In the genomic region with DNA sequence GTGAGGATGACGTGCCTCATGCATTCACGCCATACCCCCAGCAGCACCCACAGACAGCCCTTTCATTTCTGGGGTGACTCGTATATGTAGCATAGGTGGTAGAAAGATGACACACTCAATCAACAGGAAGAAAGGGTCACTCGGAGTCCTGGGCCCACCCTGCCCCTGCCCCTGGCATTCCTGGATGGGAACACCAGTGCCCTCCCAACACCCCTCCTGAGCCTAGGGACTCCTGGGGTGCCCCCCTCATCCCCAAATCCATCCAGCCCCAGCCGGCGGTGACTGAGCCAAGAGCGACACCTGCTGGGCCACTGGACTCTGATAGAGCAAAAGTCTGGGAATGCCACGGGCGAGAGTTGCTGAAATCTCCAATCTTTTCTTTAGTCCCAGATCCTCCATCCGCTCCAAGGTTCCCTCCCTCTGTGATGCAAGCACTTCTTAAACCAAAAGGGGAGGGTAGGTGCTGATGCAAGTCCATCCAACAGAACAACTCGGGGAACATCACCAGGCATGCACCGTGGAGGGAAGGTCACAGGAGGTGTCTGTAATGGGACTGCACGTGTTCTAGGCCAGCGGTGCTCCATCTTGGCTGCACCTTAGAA, we compare ENCODE assay signal across 9 cellular contexts. TPM values are rescaled to one million over a fixed set of nuclear protein-coding genes. Genes with fewer than 3 reads are reported as not detected.
DNase-seq lines count a peak whose midpoint lies in the region; ATAC-seq and TF ChIP-seq lines count a peak whose summit lies in the region.
"Had no signal": no experiment of that assay in that cellular context is flagged by ENCODE, and none has a peak within 500 bp of the region (broad histone marks: within the 10 kb centered on the region; RNA-seq: fewer than 3 reads in every experiment).

No MANE protein-coding gene starts in this region.

- H3K4me1 ChIP-seq in liver (ENCODE audit: control insufficient read depth in 4 of 4, insufficient read depth in 4 of 4, low read length in 3 of 4) (no peaks in the 10 kb centered on the region), thoracic aorta (ENCODE audit: control insufficient read depth in 1 of 2, low read depth in 2 of 2) (peaks cover 4 to 26% of the 10 kb centered on the region in 2 donors)

- peak; percentile 14 for ATAC-seq in thoracic aorta (ENCODE audit: insufficient number of reproducible peaks, low FRiP score, low read depth)
- no peak for ATAC-seq in HG03039 (IDR thresholded peaks at IDR 0.05; ENCODE audit: unreplicated experiment)

- H3K4me3 Mint-ChIP-seq in T-helper 2 cell treated with Interferon-gamma antibody and Interleukin-4, amounts not matched to agents 5 μg/mL and 100 μg/mL, for 36 hours, result no peak overlapping the region

- H3K27me3 ChIP-seq in liver (ENCODE audit: control insufficient read depth in 4 of 4, insufficient read depth in 4 of 4, low read length in 3 of 4) (no peaks in the 10 kb centered on the region), thoracic aorta (replicated peaks; ENCODE audit: insufficient read depth) (no peaks in the 10 kb centered on the region)

- H3K4me3 ChIP-seq in liver (ENCODE audit: low read depth in 1 of 3, low read length in 3 of 3) (no peak overlapping the region), thoracic aorta (no peak overlapping the region)
- H3K4me3 ChIP-seq: skin epidermis had no signal

- peak; percentile 40 for TF ChIP-seq CTCF in liver (IDR thresholded peaks at IDR 0.05; ENCODE audit: low read depth, low read length, missing input control)
- TF ChIP-seq CTCF in thoracic aorta (IDR thresholded peaks at IDR 0.05), result peak; percentile 74

- DNase-seq in DMS 273 (lab: John Stamatoyannopoulos, UW; ENCODE audit: unreplicated experiment) (peak; percentile 24), DMS 273 treated with DMSO at 0.1 percent for 48 hours (lab: John Stamatoyannopoulos, UW) (no peak), SK-MEL-5 (ENCODE audit: low read depth, low spot score) (peak; percentile 71), dermis blood vessel endothelial cell (peak; percentile 44), thoracic aorta (ENCODE audit: low spot score) (peak; percentile 20)
- no peak for DNase-seq in T-helper 2 cell treated with Interferon-gamma antibody and Interleukin-4, amounts not matched to agents 5 μg/mL and 100 μg/mL, for 36 hours (ENCODE audit: low spot score)

- no peaks in the 10 kb centered on the region for H3K36me3 Mint-ChIP-seq in T-helper 2 cell treated with Interferon-gamma antibody and Interleukin-4, amounts not matched to agents 5 μg/mL and 100 μg/mL, for 36 hours (ENCODE audit: low read depth)

- no peak overlapping the region for H3K9ac ChIP-seq in liver (ENCODE audit: low read depth in 1 of 2, low read length in 2 of 2)

- no peaks in the 10 kb centered on the region for H3K27me3 Mint-ChIP-seq in T-helper 2 cell treated with Interferon-gamma antibody and Interleukin-4, amounts not matched to agents 5 μg/mL and 100 μg/mL, for 36 hours (ENCODE audit: low read depth)

- no peaks in the 10 kb centered on the region for H3K9me3 Mint-ChIP-seq in T-helper 2 cell treated with Interferon-gamma antibody and Interleukin-4, amounts not matched to agents 5 μg/mL and 100 μg/mL, for 36 hours

- H3K36me3 ChIP-seq in liver (ENCODE audit: control insufficient read depth in 4 of 4, insufficient read depth in 3 of 4, low read depth in 1 of 4, low read length in 3 of 4), result no peaks in the 10 kb centered on the region
- no peaks in the 10 kb centered on the region for H3K36me3 ChIP-seq in thoracic aorta

- no peak overlapping the region for H3K27ac Mint-ChIP-seq in T-helper 2 cell treated with Interferon-gamma antibody and Interleukin-4, amounts not matched to agents 5 μg/mL and 100 μg/mL, for 36 hours

- 49% methylated on average over 14 of the region's 14 CpGs for WGBS in liver

- H3K9me3 ChIP-seq in liver (ENCODE audit: control insufficient read depth in 4 of 4, low read length in 3 of 4) (no peaks in the 10 kb centered on the region), thoracic aorta (no peaks in the 10 kb centered on the region)

- peak; percentile 65 to 79 for TF ChIP-seq RAD21 in liver (IDR thresholded peaks at IDR 0.05)

- H3K4me1 Mint-ChIP-seq in T-helper 2 cell treated with Interferon-gamma antibody and Interleukin-4, amounts not matched to agents 5 μg/mL and 100 μg/mL, for 36 hours (ENCODE audit: low read depth), result peaks cover 1% of the 10 kb centered on the region

- H3K27ac ChIP-seq in liver (ENCODE audit: low read depth in 1 of 2, low read length in 2 of 2) (no peak overlapping the region), thoracic aorta (peak overlapping the region; percentile 59 to 67)
- H3K27ac ChIP-seq: skin epidermis had no signal

- in situ Hi-C loops in SK-MEL-5 (cut with HindIII; ENCODE audit: low pct_unique_long_range_greater_than_20kb, low sequenced_read_pairs), result no loop called here

TF ChIP-seq in liver, 16 proteins besides CTCF, POLR2A, EP300 and RAD21:
- TF ChIP-seq GABPA (IDR thresholded peaks at IDR 0.05 in 1 of 2, conservative IDR thresholded peaks at IDR 0.05 in 1 of 2) (no peak), SP1 (IDR thresholded peaks at IDR 0.05) (no peak), YY1 (IDR thresholded peaks at IDR 0.05) (no peak), FOXA2 (IDR thresholded peaks at IDR 0.05) (no peak), EGR1 (IDR thresholded peaks at IDR 0.05; ENCODE audit: low read depth in 2 of 2) (no peak), HNF4A (conservative IDR thresholded peaks at IDR 0.05) (no peak), HNF4G (IDR thresholded peaks at IDR 0.05) (no peak), FOXA1 (IDR thresholded peaks at IDR 0.05) (no peak), RXRA (IDR thresholded peaks at IDR 0.05) (no peak), JUND (IDR thresholded peaks at IDR 0.05) (no peak), TAF1 (conservative IDR thresholded peaks at IDR 0.05) (no peak), NR2F2 (IDR thresholded peaks at IDR 0.05) (no peak)
- TF ChIP-seq, protein P1, sequence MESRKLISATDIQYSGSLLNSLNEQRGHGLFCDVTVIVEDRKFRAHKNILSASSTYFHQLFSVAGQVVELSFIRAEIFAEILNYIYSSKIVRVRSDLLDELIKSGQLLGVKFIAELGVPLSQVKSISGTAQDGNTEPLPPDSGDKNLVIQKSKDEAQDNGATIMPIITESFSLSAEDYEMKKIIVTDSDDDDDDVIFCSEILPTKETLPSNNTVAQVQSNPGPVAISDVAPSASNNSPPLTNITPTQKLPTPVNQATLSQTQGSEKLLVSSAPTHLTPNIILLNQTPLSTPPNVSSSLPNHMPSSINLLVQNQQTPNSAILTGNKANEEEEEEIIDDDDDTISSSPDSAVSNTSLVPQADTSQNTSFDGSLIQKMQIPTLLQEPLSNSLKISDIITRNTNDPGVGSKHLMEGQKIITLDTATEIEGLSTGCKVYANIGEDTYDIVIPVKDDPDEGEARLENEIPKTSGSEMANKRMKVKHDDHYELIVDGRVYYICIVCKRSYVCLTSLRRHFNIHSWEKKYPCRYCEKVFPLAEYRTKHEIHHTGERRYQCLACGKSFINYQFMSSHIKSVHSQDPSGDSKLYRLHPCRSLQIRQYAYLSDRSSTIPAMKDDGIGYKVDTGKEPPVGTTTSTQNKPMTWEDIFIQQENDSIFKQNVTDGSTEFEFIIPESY (IDR thresholded peaks at IDR 0.05), result no peak
- TF ChIP-seq, protein P2, sequence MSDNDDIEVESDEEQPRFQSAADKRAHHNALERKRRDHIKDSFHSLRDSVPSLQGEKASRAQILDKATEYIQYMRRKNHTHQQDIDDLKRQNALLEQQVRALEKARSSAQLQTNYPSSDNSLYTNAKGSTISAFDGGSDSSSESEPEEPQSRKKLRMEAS (IDR thresholded peaks at IDR 0.05), result no peak
- TF ChIP-seq, protein P3, sequence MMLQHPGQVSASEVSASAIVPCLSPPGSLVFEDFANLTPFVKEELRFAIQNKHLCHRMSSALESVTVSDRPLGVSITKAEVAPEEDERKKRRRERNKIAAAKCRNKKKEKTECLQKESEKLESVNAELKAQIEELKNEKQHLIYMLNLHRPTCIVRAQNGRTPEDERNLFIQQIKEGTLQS (IDR thresholded peaks at IDR 0.05), result no peak
- TF ChIP-seq, protein P4, sequence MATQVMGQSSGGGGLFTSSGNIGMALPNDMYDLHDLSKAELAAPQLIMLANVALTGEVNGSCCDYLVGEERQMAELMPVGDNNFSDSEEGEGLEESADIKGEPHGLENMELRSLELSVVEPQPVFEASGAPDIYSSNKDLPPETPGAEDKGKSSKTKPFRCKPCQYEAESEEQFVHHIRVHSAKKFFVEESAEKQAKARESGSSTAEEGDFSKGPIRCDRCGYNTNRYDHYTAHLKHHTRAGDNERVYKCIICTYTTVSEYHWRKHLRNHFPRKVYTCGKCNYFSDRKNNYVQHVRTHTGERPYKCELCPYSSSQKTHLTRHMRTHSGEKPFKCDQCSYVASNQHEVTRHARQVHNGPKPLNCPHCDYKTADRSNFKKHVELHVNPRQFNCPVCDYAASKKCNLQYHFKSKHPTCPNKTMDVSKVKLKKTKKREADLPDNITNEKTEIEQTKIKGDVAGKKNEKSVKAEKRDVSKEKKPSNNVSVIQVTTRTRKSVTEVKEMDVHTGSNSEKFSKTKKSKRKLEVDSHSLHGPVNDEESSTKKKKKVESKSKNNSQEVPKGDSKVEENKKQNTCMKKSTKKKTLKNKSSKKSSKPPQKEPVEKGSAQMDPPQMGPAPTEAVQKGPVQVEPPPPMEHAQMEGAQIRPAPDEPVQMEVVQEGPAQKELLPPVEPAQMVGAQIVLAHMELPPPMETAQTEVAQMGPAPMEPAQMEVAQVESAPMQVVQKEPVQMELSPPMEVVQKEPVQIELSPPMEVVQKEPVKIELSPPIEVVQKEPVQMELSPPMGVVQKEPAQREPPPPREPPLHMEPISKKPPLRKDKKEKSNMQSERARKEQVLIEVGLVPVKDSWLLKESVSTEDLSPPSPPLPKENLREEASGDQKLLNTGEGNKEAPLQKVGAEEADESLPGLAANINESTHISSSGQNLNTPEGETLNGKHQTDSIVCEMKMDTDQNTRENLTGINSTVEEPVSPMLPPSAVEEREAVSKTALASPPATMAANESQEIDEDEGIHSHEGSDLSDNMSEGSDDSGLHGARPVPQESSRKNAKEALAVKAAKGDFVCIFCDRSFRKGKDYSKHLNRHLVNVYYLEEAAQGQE (IDR thresholded peaks at IDR 0.05), result no peak
TF ChIP-seq in liver: peak in this region for 0.

RNA-seq across cellular contexts. Expression of a gene that starts 31.1 kb away (rescaled TPM):
- 0.77 and 1.6 TPM in 2 replicates for total RNA-seq in SK-MEL-5 (2014; rRNA removed; shearing (Covaris generic))
- polyA plus RNA-seq in SK-MEL-5 (2015; cell fraction: cytosol; rRNA removed), result 4.8 and 7.0 TPM in 2 replicates
- polyA plus RNA-seq in SK-MEL-5 (2015; cell fraction: nucleus; rRNA removed), result 2.4 and 2.7 TPM in 2 replicates
- total RNA-seq in dermis blood vessel endothelial cell (0.23 and 1.2 TPM in 2 replicates), liver (under 1 TPM; under 0.01 to 0.05 TPM), thoracic aorta (100 to 1,000 TPM in 1 of 2 donors, 10 to 100 TPM in 1; 23.2 to 147 TPM)
- under 1 TPM in 1 of 2 donors, not detected in 1; under 0.01 TPM for polyA plus RNA-seq in liver

Comparison
In these comparisons a context has a peak if more than half of its experiments do, and no peak if none do; other contexts are left out.
1. DNase-seq: peak in DMS 273 (single experiment), SK-MEL-5 (single experiment), dermis blood vessel endothelial cell (single experiment) and thoracic aorta (single experiment); none in DMS 273 treated with DMSO at 0.1 percent for 48 hours (single experiment) and T-helper 2 cell treated with Interferon-gamma antibody and Interleukin-4, amounts not matched to agents 5 μg/mL and 100 μg/mL, for 36 hours (single experiment).
2. H3K27ac ChIP-seq: peak in thoracic aorta (2 of 2); none in liver (0 of 2).